2 cellular contexts compared by ENCODE assay signal in genomic region chr13:41985788-41986508, GRCh38.
TF ChIP-seq lines count a peak whose summit lies in the region.

No MANE protein-coding gene starts in this region.

TF ChIP-seq in SK-N-SH, 30 proteins besides CTCF, POLR2A, EP300 and RAD21 (continued from another document and continues in another):
- TF ChIP-seq RCOR1 (IDR thresholded peaks at IDR 0.05; ENCODE audit: low read length) (peak; percentile 69; the same call in 1 of the 2 replicates), ELF1 (IDR thresholded peaks at IDR 0.05) (peak; percentile 45; the same call in 1 of the 2 replicates), PBX3 (IDR thresholded peaks at IDR 0.05) (peak; percentile 96), NFIC (IDR thresholded peaks at IDR 0.05; ENCODE audit: borderline replicate concordance) (peak; percentile 99), POLR2AphosphoS5 (IDR thresholded peaks at IDR 0.05; ENCODE audit: low read depth, low read length) (peak; percentile 93), MXI1 (IDR thresholded peaks at IDR 0.05; ENCODE audit: low read depth, low read length) (0 out of 2 replicates have a peak, but pooled peaks have one; percentile 32), FOXM1 (IDR thresholded peaks at IDR 0.05; ENCODE audit: low read depth) (peak; percentile 91), CHD2 (IDR thresholded peaks at IDR 0.05; ENCODE audit: low read length, partially characterized antibody) (no peak), YY1 (IDR thresholded peaks at IDR 0.05; ENCODE audit: low read depth) (no peak), IRF3 (IDR thresholded peaks at IDR 0.05; ENCODE audit: low read depth, low read length) (no peak), JUND (IDR thresholded peaks at IDR 0.05) (peak; percentile 94), TCF12 (IDR thresholded peaks at IDR 0.05) (peak; percentile 100), ZBTB33 (IDR thresholded peaks at IDR 0.05; ENCODE audit: borderline replicate concordance, low read depth) (peak; percentile 90), TEAD4 (IDR thresholded peaks at IDR 0.05; ENCODE audit: borderline replicate concordance, insufficient read depth) (peak; percentile 95), NRF1 (IDR thresholded peaks at IDR 0.05; ENCODE audit: low read depth, low read length) (no peak), FOSL2 (IDR thresholded peaks at IDR 0.05; ENCODE audit: borderline replicate concordance, low read depth) (peak; percentile 83), TAF1 (IDR thresholded peaks at IDR 0.05; ENCODE audit: borderline replicate concordance, low read depth, low read length) (no peak), EZH2phosphoT487 (IDR thresholded peaks at IDR 0.05; ENCODE audit: borderline replicate concordance, low read depth) (no peak), SMC3 (IDR thresholded peaks at IDR 0.05; ENCODE audit: low read depth, low read length) (no peak), GABPA (IDR thresholded peaks at IDR 0.05; ENCODE audit: low read depth) (0 out of 2 replicates have a peak, but pooled peaks have one; percentile 13), USF2 (IDR thresholded peaks at IDR 0.05; ENCODE audit: borderline replicate concordance, low read depth, low read length) (no peak)
- TF ChIP-seq, protein P1, sequence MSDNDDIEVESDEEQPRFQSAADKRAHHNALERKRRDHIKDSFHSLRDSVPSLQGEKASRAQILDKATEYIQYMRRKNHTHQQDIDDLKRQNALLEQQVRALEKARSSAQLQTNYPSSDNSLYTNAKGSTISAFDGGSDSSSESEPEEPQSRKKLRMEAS (IDR thresholded peaks at IDR 0.05; ENCODE audit: low read depth), result peak; percentile 66; the same call in 1 of the 2 replicates
- TF ChIP-seq, protein P2, sequence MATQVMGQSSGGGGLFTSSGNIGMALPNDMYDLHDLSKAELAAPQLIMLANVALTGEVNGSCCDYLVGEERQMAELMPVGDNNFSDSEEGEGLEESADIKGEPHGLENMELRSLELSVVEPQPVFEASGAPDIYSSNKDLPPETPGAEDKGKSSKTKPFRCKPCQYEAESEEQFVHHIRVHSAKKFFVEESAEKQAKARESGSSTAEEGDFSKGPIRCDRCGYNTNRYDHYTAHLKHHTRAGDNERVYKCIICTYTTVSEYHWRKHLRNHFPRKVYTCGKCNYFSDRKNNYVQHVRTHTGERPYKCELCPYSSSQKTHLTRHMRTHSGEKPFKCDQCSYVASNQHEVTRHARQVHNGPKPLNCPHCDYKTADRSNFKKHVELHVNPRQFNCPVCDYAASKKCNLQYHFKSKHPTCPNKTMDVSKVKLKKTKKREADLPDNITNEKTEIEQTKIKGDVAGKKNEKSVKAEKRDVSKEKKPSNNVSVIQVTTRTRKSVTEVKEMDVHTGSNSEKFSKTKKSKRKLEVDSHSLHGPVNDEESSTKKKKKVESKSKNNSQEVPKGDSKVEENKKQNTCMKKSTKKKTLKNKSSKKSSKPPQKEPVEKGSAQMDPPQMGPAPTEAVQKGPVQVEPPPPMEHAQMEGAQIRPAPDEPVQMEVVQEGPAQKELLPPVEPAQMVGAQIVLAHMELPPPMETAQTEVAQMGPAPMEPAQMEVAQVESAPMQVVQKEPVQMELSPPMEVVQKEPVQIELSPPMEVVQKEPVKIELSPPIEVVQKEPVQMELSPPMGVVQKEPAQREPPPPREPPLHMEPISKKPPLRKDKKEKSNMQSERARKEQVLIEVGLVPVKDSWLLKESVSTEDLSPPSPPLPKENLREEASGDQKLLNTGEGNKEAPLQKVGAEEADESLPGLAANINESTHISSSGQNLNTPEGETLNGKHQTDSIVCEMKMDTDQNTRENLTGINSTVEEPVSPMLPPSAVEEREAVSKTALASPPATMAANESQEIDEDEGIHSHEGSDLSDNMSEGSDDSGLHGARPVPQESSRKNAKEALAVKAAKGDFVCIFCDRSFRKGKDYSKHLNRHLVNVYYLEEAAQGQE (IDR thresholded peaks at IDR 0.05; ENCODE audit: low read depth, low read length), result no peak

TF ChIP-seq in GM23338, 12 proteins besides CTCF, POLR2A, EP300 and RAD21:
- TF ChIP-seq, protein P3, sequence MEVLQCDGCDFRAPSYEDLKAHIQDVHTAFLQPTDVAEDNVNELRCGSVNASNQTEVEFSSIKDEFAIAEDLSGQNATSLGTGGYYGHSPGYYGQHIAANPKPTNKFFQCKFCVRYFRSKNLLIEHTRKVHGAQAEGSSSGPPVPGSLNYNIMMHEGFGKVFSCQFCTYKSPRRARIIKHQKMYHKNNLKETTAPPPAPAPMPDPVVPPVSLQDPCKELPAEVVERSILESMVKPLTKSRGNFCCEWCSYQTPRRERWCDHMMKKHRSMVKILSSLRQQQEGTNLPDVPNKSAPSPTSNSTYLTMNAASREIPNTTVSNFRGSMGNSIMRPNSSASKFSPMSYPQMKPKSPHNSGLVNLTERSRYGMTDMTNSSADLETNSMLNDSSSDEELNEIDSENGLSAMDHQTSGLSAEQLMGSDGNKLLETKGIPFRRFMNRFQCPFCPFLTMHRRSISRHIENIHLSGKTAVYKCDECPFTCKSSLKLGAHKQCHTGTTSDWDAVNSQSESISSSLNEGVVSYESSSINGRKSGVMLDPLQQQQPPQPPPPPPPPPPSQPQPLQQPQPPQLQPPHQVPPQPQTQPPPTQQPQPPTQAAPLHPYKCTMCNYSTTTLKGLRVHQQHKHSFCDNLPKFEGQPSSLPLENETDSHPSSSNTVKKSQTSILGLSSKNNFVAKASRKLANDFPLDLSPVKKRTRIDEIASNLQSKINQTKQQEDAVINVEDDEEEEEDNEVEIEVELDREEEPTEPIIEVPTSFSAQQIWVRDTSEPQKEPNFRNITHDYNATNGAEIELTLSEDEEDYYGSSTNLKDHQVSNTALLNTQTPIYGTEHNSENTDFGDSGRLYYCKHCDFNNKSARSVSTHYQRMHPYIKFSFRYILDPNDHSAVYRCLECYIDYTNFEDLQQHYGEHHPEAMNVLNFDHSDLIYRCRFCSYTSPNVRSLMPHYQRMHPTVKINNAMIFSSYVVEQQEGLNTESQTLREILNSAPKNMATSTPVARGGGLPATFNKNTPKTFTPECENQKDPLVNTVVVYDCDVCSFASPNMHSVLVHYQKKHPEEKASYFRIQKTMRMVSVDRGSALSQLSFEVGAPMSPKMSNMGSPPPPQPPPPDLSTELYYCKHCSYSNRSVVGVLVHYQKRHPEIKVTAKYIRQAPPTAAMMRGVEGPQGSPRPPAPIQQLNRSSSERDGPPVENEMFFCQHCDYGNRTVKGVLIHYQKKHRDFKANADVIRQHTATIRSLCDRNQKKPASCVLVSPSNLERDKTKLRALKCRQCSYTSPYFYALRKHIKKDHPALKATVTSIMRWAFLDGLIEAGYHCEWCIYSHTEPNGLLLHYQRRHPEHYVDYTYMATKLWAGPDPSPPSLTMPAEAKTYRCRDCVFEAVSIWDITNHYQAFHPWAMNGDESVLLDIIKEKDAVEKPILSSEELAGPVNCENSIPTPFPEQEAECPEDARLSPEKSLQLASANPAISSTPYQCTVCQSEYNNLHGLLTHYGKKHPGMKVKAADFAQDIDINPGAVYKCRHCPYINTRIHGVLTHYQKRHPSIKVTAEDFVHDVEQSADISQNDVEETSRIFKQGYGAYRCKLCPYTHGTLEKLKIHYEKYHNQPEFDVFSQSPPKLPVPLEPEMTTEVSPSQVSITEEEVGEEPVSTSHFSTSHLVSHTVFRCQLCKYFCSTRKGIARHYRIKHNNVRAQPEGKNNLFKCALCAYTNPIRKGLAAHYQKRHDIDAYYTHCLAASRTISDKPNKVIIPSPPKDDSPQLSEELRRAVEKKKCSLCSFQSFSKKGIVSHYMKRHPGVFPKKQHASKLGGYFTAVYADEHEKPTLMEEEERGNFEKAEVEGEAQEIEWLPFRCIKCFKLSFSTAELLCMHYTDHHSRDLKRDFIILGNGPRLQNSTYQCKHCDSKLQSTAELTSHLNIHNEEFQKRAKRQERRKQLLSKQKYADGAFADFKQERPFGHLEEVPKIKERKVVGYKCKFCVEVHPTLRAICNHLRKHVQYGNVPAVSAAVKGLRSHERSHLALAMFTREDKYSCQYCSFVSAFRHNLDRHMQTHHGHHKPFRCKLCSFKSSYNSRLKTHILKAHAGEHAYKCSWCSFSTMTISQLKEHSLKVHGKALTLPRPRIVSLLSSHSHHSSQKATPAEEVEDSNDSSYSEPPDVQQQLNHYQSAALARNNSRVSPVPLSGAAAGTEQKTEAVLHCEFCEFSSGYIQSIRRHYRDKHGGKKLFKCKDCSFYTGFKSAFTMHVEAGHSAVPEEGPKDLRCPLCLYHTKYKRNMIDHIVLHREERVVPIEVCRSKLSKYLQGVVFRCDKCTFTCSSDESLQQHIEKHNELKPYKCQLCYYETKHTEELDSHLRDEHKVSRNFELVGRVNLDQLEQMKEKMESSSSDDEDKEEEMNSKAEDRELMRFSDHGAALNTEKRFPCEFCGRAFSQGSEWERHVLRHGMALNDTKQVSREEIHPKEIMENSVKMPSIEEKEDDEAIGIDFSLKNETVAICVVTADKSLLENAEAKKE (CRISPR knock-in tag; IDR thresholded peaks at IDR 0.05), result no peak
- TF ChIP-seq POLR2AphosphoS5 (IDR thresholded peaks at IDR 0.05; ENCODE audit: low read depth), result no peak
- TF ChIP-seq, protein P2 (IDR thresholded peaks at IDR 0.05; ENCODE audit: unreplicated experiment), result no peak
- TF ChIP-seq ZNF331 (CRISPR knock-in tag; IDR thresholded peaks at IDR 0.05; ENCODE audit: low read depth), result no peak
- no peak for TF ChIP-seq NANOG (IDR thresholded peaks at IDR 0.05; ENCODE audit: borderline replicate concordance)
- no peak for TF ChIP-seq ETS1 (IDR thresholded peaks at IDR 0.05)
- no peak for TF ChIP-seq STAT1 (IDR thresholded peaks at IDR 0.05; ENCODE audit: unreplicated experiment)
- no peak for TF ChIP-seq ZNF114 (CRISPR knock-in tag; IDR thresholded peaks at IDR 0.05)
- no peak for TF ChIP-seq EZH2phosphoT487 (IDR thresholded peaks at IDR 0.05; ENCODE audit: unreplicated experiment)
- no peak for TF ChIP-seq JUNB (IDR thresholded peaks at IDR 0.05; ENCODE audit: unreplicated experiment)
- TF ChIP-seq EZH2 (IDR thresholded peaks at IDR 0.05; ENCODE audit: low read depth, unreplicated experiment), result no peak
- no peak for TF ChIP-seq CREB1 (CRISPR knock-in tag; IDR thresholded peaks at IDR 0.05; ENCODE audit: low read depth)
